ENCODE assay signal across 25 cellular contexts in genomic region chr2:51158236-51158635, GRCh38.
A peak's percentile ranks its signal among the peaks of the same experiment; 100 is the strongest.
DNase-seq lines count a peak whose midpoint lies in the region; TF ChIP-seq lines count a peak whose summit lies in the region.
"Had no signal": no experiment of that assay in that cellular context is flagged by ENCODE, and none has a peak within 500 bp of the region (broad histone marks: within the 10 kb centered on the region; RNA-seq: fewer than 3 reads in every experiment).

No MANE protein-coding gene starts in this region.

- H3K4me1 Mint-ChIP-seq in Caco-2 (ENCODE audit: low read depth, unreplicated experiment): no peaks in the 10 kb centered on the region
- H3K4me1 Mint-ChIP-seq: activated CD4-positive, alpha-beta T cell treated with anti-CD3 and anti-CD28 coated beads, Interleukin-2, amount 10 ng/mL, durations not matched to agents 24 days and 14 days; activated naive CD8-positive, alpha-beta T cell treated with anti-CD3 and anti-CD28 coated beads, Interleukin-2, amount 50 U/mL, for 24 hours; brain; neural progenitor cell had no signal

- no peak overlapping the region for H3K4me2 ChIP-seq in MM.1S (ENCODE audit: low read depth, low read length)
- H3K4me2 ChIP-seq: A549; BLaER1 treated with 17β-estradiol and CSF1 and Interleukin-3, amounts not matched to agents 10 nM and 100 nM; neural progenitor cell had no signal

- H3K27ac Mint-ChIP-seq in Caco-2 (ENCODE audit: unreplicated experiment): no peak overlapping the region
- H3K27ac Mint-ChIP-seq: activated CD4-positive, alpha-beta T cell treated with anti-CD3 and anti-CD28 coated beads, Interleukin-2, amount 10 ng/mL, durations not matched to agents 24 days and 14 days; activated naive CD8-positive, alpha-beta T cell treated with anti-CD3 and anti-CD28 coated beads, Interleukin-2, amount 50 U/mL, for 24 hours; brain; HFFc6; neural progenitor cell had no signal

- H3K27ac ChIP-seq in MM.1S (ENCODE audit: low read length): no peak overlapping the region
- H3K27ac ChIP-seq: A549; BLaER1 treated with 17β-estradiol and CSF1 and Interleukin-3, amounts not matched to agents 10 nM and 100 nM; coronary artery; heart left ventricle; neural progenitor cell; psoas muscle; skin epidermis; upper lobe of left lung had no signal

- no peak overlapping the region for H3K4me3 Mint-ChIP-seq in Caco-2 (ENCODE audit: unreplicated experiment)
- H3K4me3 Mint-ChIP-seq: activated CD4-positive, alpha-beta T cell treated with anti-CD3 and anti-CD28 coated beads, Interleukin-2, amount 10 ng/mL, durations not matched to agents 24 days and 14 days; activated naive CD8-positive, alpha-beta T cell treated with anti-CD3 and anti-CD28 coated beads, Interleukin-2, amount 50 U/mL, for 24 hours; brain; HFFc6; neural progenitor cell had no signal

- H3K79me2 ChIP-seq in MM.1S (ENCODE audit: low read length): no peaks in the 10 kb centered on the region

- no peaks in the 10 kb centered on the region for H3K36me3 ChIP-seq in Caco-2 (ENCODE audit: control insufficient read depth, insufficient read depth, low read length)
- no peaks in the 10 kb centered on the region for H3K36me3 ChIP-seq in MM.1S (replicated peaks; ENCODE audit: insufficient read depth, low read length)
- H3K36me3 ChIP-seq: BLaER1 treated with 17β-estradiol and CSF1 and Interleukin-3, amounts not matched to agents 10 nM and 100 nM; heart left ventricle; neural progenitor cell; upper lobe of left lung had no signal

- H3K4me3 ChIP-seq in Caco-2 (ENCODE audit: low read depth, low read length) (no peak overlapping the region), MM.1S (ENCODE audit: low read length) (no peak overlapping the region)
- H3K4me3 ChIP-seq: A549; BLaER1 treated with 17β-estradiol and CSF1 and Interleukin-3, amounts not matched to agents 10 nM and 100 nM; coronary artery; heart left ventricle; mucosa of descending colon; neural progenitor cell; psoas muscle; skin epidermis; upper lobe of left lung had no signal

- CTCF ChIA-PET in Caco-2 (lab: Charles Lee): no interaction called here

- H2AFZ ChIP-seq in MM.1S (ENCODE audit: low read length): no peak overlapping the region
- H2AFZ ChIP-seq: neural progenitor cell had no signal

- intact Hi-C loops in Caco-2 (cut with micrococcal nuclease; ENCODE audit: unreplicated experiment): no loop called here

- no peaks in the 10 kb centered on the region for H3F3A ChIP-seq in MM.1S (ENCODE audit: insufficient read depth, low read length)

- no peaks in the 10 kb centered on the region for H4K20me1 ChIP-seq in MM.1S (ENCODE audit: insufficient read depth, low read length)
- H4K20me1 ChIP-seq: BLaER1 treated with 17β-estradiol and CSF1 and Interleukin-3, amounts not matched to agents 10 nM and 100 nM had no signal

- no peaks in the 10 kb centered on the region for H3K9me3 ChIP-seq in Caco-2
- H3K9me3 ChIP-seq in MM.1S (replicated peaks; ENCODE audit: insufficient read depth, low read length): no peaks in the 10 kb centered on the region
- H3K9me3 ChIP-seq: A549; BLaER1 treated with 17β-estradiol and CSF1 and Interleukin-3, amounts not matched to agents 10 nM and 100 nM; heart left ventricle; mucosa of descending colon; psoas muscle; upper lobe of left lung had no signal

- TF ChIP-seq CTCF in Caco-2 (IDR thresholded peaks at IDR 0.05; ENCODE audit: insufficient read depth in 1 of 2, low read depth in 1 of 2, low read length in 1 of 2, severe bottlenecking in 1 of 2, unreplicated experiment in 1 of 2): no peak
- no peak for TF ChIP-seq CTCF in MM.1S (IDR thresholded peaks at IDR 0.05; ENCODE audit: low read length)

- POLR2A ChIA-PET in Caco-2 (lab: Charles Lee): no interaction called here

- no peaks in the 10 kb centered on the region for H3K36me3 Mint-ChIP-seq in Caco-2 (ENCODE audit: insufficient read depth, unreplicated experiment)
- H3K36me3 Mint-ChIP-seq: brain, neural progenitor cell had no signal

- DNase-seq in NCI-H82 (lab: John Stamatoyannopoulos, UW) (peak; percentile 9), NCI-H82 treated with DMSO at 0.1 percent for 48 hours (lab: John Stamatoyannopoulos, UW; ENCODE audit: unreplicated experiment) (no peak), NCI-H1694 (lab: John Stamatoyannopoulos, UW) (peak; percentile 80), NCI-H446 (lab: John Stamatoyannopoulos, UW) (peak; percentile 43 to 88), HuH-7 (ENCODE audit: low spot score) (no peak), glomerular visceral epithelial cell (ENCODE audit: extremely low spot score) (no peak), Caco-2 (no peak), MM.1S (no peak)
- DNase-seq: activated CD4-positive, alpha-beta T cell treated with anti-CD3 and anti-CD28 coated beads, Interleukin-2, amount 10 ng/mL, durations not matched to agents 24 days and 14 days; activated naive CD8-positive, alpha-beta T cell treated with anti-CD3 and anti-CD28 coated beads, Interleukin-2, amount 50 U/mL, for 24 hours; heart left ventricle; HFFc6; left ventricle myocardium superior; mucosa of descending colon; NCI-H1436; psoas muscle; stimulated activated CD4-positive, alpha-beta T cell treated with anti-CD3 and anti-CD28 coated beads, Interleukin-2, amount 100 ng/mL, for 48 hours; SW 1271; upper lobe of left lung had no signal

- no peaks in the 10 kb centered on the region for H3K27me3 ChIP-seq in Caco-2 (replicated peaks; ENCODE audit: control insufficient read depth, insufficient read depth, low read length)
- no peaks in the 10 kb centered on the region for H3K27me3 ChIP-seq in MM.1S (replicated peaks; ENCODE audit: insufficient read depth, low read length)
- H3K27me3 ChIP-seq: BLaER1 treated with 17β-estradiol and CSF1 and Interleukin-3, amounts not matched to agents 10 nM and 100 nM; heart left ventricle; neural progenitor cell; upper lobe of left lung had no signal

- no peaks in the 10 kb centered on the region for H3K4me1 ChIP-seq in Caco-2
- H3K4me1 ChIP-seq in MM.1S (ENCODE audit: low read length): no peaks in the 10 kb centered on the region; the same call in 1 of the 2 replicates
- H3K4me1 ChIP-seq: A549; BLaER1 treated with 17β-estradiol and CSF1 and Interleukin-3, amounts not matched to agents 10 nM and 100 nM; heart left ventricle; neural progenitor cell; psoas muscle; upper lobe of left lung had no signal

- no peaks in the 10 kb centered on the region for H3K9me3 Mint-ChIP-seq in Caco-2 (ENCODE audit: unreplicated experiment)
- H3K9me3 Mint-ChIP-seq: activated CD4-positive, alpha-beta T cell treated with anti-CD3 and anti-CD28 coated beads, Interleukin-2, amount 10 ng/mL, durations not matched to agents 24 days and 14 days; activated naive CD8-positive, alpha-beta T cell treated with anti-CD3 and anti-CD28 coated beads, Interleukin-2, amount 50 U/mL, for 24 hours; HFFc6; neural progenitor cell had no signal

- H3K9me2 ChIP-seq in MM.1S (replicated peaks; ENCODE audit: insufficient read depth, low read length): no peaks in the 10 kb centered on the region

- H3K9ac ChIP-seq in MM.1S (ENCODE audit: low read length): no peak overlapping the region
- H3K9ac ChIP-seq: BLaER1 treated with 17β-estradiol and CSF1 and Interleukin-3, amounts not matched to agents 10 nM and 100 nM; neural progenitor cell had no signal

- no TSS peak for BruUV-seq in Caco-2 (replicated peaks; lab: Mats Ljungman, UMichigan)

- peaks cover 2% of the 10 kb centered on the region for H3K27me3 Mint-ChIP-seq in Caco-2 (ENCODE audit: insufficient read depth, unreplicated experiment)
- H3K27me3 Mint-ChIP-seq: activated CD4-positive, alpha-beta T cell treated with anti-CD3 and anti-CD28 coated beads, Interleukin-2, amount 10 ng/mL, durations not matched to agents 24 days and 14 days; activated naive CD8-positive, alpha-beta T cell treated with anti-CD3 and anti-CD28 coated beads, Interleukin-2, amount 50 U/mL, for 24 hours; brain had no signal

Comparison
In these comparisons a context has a peak if more than half of its experiments do, and no peak if none do; other contexts are left out.
1. DNase-seq: peak in NCI-H82 (single experiment), NCI-H1694 (single experiment) and NCI-H446 (2 of 2); none in NCI-H82 treated with DMSO at 0.1 percent for 48 hours (single experiment), HuH-7 (single experiment), glomerular visceral epithelial cell (single experiment), Caco-2 (0 of 2) and MM.1S (single experiment).